Comparison of ENCODE assay signal across 8 cellular contexts in genomic region chr4:2041234-2042130, GRCh38. TPM values are rescaled to one million over a fixed set of nuclear protein-coding genes. Genes with fewer than 3 reads are reported as not detected.
DNase-seq lines count a peak whose midpoint lies in the region; FAIRE-seq and TF ChIP-seq lines count a peak whose summit lies in the region.

No MANE protein-coding gene starts in this region.

- no peaks in the 10 kb centered on the region for H3K36me3 Mint-ChIP-seq in activated T-helper 2 cell treated with anti-CD3 and anti-CD28 coated beads, Interferon-gamma antibody, Interleukin-2, Interleukin-4, amounts not matched to agents 10 μg/mL and 5 μg/mL and 100 μg/mL, durations not matched to agents 14 hours and 24 hours and 36 hours (ENCODE audit: low read depth)
- no peaks in the 10 kb centered on the region for H3K36me3 Mint-ChIP-seq in nephron (ENCODE audit: low read depth)

- intact Hi-C loops in activated T-helper 2 cell treated with anti-CD3 and anti-CD28 coated beads, Interferon-gamma antibody, Interleukin-2, Interleukin-4, amounts not matched to agents 10 μg/mL and 5 μg/mL and 100 μg/mL, durations not matched to agents 14 hours and 24 hours and 36 hours (cut with micrococcal nuclease) = loop anchor here (2.0 kb wide), 1 partner anchor 33 kb away; the partner anchor contains the start of gene NELFA

- H3K27ac Mint-ChIP-seq in activated T-helper 2 cell treated with anti-CD3 and anti-CD28 coated beads, Interferon-gamma antibody, Interleukin-2, Interleukin-4, amounts not matched to agents 10 μg/mL and 5 μg/mL and 100 μg/mL, durations not matched to agents 14 hours and 24 hours and 36 hours = no peak overlapping the region
- H3K27ac Mint-ChIP-seq in nephron = no peak overlapping the region

- no peaks in the 10 kb centered on the region for H3K4me1 Mint-ChIP-seq in activated T-helper 2 cell treated with anti-CD3 and anti-CD28 coated beads, Interferon-gamma antibody, Interleukin-2, Interleukin-4, amounts not matched to agents 10 μg/mL and 5 μg/mL and 100 μg/mL, durations not matched to agents 14 hours and 24 hours and 36 hours (ENCODE audit: low read depth)
- peaks cover 5% of the 10 kb centered on the region for H3K4me1 Mint-ChIP-seq in nephron

- DNase-seq in AG20443 (ENCODE audit: low spot score) = peak; percentile 97
- peak; percentile 93 for DNase-seq in HTR-8/SVneo (ENCODE audit: insufficient read length, low spot score)
- peak; percentile 65 for DNase-seq in RPMI7951 (ENCODE audit: low read depth)
- peak; percentile 84 for DNase-seq in activated T-helper 2 cell treated with anti-CD3 and anti-CD28 coated beads, Interferon-gamma antibody, Interleukin-2, Interleukin-4, amounts not matched to agents 10 μg/mL and 5 μg/mL and 100 μg/mL, durations not matched to agents 14 hours and 24 hours and 36 hours (ENCODE audit: low spot score)
- peak; percentile 71 for DNase-seq in fibroblast of villous mesenchyme (ENCODE audit: low read depth)
- DNase-seq in stimulated activated naive CD4-positive, alpha-beta T cell (lab: John Stamatoyannopoulos, UW) = peak; percentile 55 to 74 (median 70)

- H3K27me3 Mint-ChIP-seq in activated T-helper 2 cell treated with anti-CD3 and anti-CD28 coated beads, Interferon-gamma antibody, Interleukin-2, Interleukin-4, amounts not matched to agents 10 μg/mL and 5 μg/mL and 100 μg/mL, durations not matched to agents 14 hours and 24 hours and 36 hours (ENCODE audit: low read depth) = peaks cover 29% of the 10 kb centered on the region
- peaks cover 57% of the 10 kb centered on the region for H3K27me3 Mint-ChIP-seq in nephron (ENCODE audit: low read depth)

- no peak for TF ChIP-seq CTCF in fibroblast of villous mesenchyme (IDR thresholded peaks at IDR 0.05; ENCODE audit: insufficient read depth, low read depth, low read length)
- no peak for TF ChIP-seq CTCF in nephron (IDR thresholded peaks at IDR 0.05; ENCODE audit: unreplicated experiment in 3 of 3)

- H3K4me3 Mint-ChIP-seq in activated T-helper 2 cell treated with anti-CD3 and anti-CD28 coated beads, Interferon-gamma antibody, Interleukin-2, Interleukin-4, amounts not matched to agents 10 μg/mL and 5 μg/mL and 100 μg/mL, durations not matched to agents 14 hours and 24 hours and 36 hours (ENCODE audit: low read depth) = peak overlapping the region; percentile 81
- H3K4me3 Mint-ChIP-seq in nephron = peak overlapping the region; percentile 74 to 81 (median 80)

- TF ChIP-seq POLR2A in GM19099 (IDR thresholded peaks at IDR 0.05; ENCODE audit: extremely low read depth, insufficient read length, low read depth) = peak; percentile 58

- peak overlapping the region; percentile 81 for H3K4me3 ChIP-seq in fibroblast of villous mesenchyme (ENCODE audit: low read depth, low read length)

- H3K9me3 Mint-ChIP-seq in activated T-helper 2 cell treated with anti-CD3 and anti-CD28 coated beads, Interferon-gamma antibody, Interleukin-2, Interleukin-4, amounts not matched to agents 10 μg/mL and 5 μg/mL and 100 μg/mL, durations not matched to agents 14 hours and 24 hours and 36 hours = no peaks in the 10 kb centered on the region
- H3K9me3 Mint-ChIP-seq in nephron = no peaks in the 10 kb centered on the region

- peak; percentile 66 for FAIRE-seq in HTR-8/SVneo (lab: Jason Lieb, UNC)

RNA-seq across cellular contexts. Expression of gene NAT8L, which starts 17.6 kb away (rescaled TPM):
- total RNA-seq in RPMI7951 (2014; rRNA removed; shearing (Covaris generic)) = 0.10 TPM in 1 of 2 replicates, not detected in the other
- 3.5 and 3.6 TPM in 2 replicates for total RNA-seq in activated T-helper 2 cell treated with anti-CD3 and anti-CD28 coated beads, Interferon-gamma antibody, Interleukin-2, Interleukin-4, amounts not matched to agents 10 μg/mL and 5 μg/mL and 100 μg/mL, durations not matched to agents 14 hours and 24 hours and 36 hours
- under 0.01 TPM in 2 replicates for total RNA-seq in fibroblast of villous mesenchyme

RNA-seq across cellular contexts. Expression of gene NELFA, which starts 32.7 kb away (rescaled TPM):
- total RNA-seq in RPMI7951 (2014; rRNA removed; shearing (Covaris generic)) = 12.3 and 12.5 TPM in 2 replicates
- total RNA-seq in activated T-helper 2 cell treated with anti-CD3 and anti-CD28 coated beads, Interferon-gamma antibody, Interleukin-2, Interleukin-4, amounts not matched to agents 10 μg/mL and 5 μg/mL and 100 μg/mL, durations not matched to agents 14 hours and 24 hours and 36 hours = 48.3 and 49.4 TPM in 2 replicates
- total RNA-seq in fibroblast of villous mesenchyme = 17.7 and 18.1 TPM in 2 replicates

Comparison
In these comparisons a context has a peak if more than half of its experiments do, and no peak if none do; other contexts are left out.
1. Peak in every context shown above with its lines: DNase-seq and H3K4me3 ChIP-seq.